Comparison of ENCODE assay signal across 10 cellular contexts in genomic region chr3:178320481-178321352, GRCh38.
DNase-seq lines count a peak whose midpoint lies in the region; ATAC-seq and TF ChIP-seq lines count a peak whose summit lies in the region.
"Had no signal": no experiment of that assay in that cellular context is flagged by ENCODE, and none has a peak within 500 bp of the region (broad histone marks: within the 10 kb centered on the region; RNA-seq: fewer than 3 reads in every experiment).

No MANE protein-coding gene starts in this region.

- CTCF ChIA-PET in Panc1 (lab: Charles Lee): interaction anchor here (0.5 kb wide), 1 partner anchor 406 kb away, joined by 3 read pairs; no protein-coding TSS in a partner anchor

- H3K36me3 ChIP-seq in Panc1 (ENCODE audit: control insufficient read depth, insufficient read depth, low read length): no peaks in the 10 kb centered on the region

- ATAC-seq in Panc1 (peak; percentile 63; the same call in 1 of the 2 replicates), HG03097 (IDR thresholded peaks at IDR 0.05; ENCODE audit: low FRiP score, unreplicated experiment) (no peak)
- no peak for ATAC-seq in naive thymus-derived CD8-positive, alpha-beta T cell
- ATAC-seq: stimulated activated memory B cell treated with anti-CD40 and anti-IgM and Interleukin-4, amounts not matched to agents 10 μg/mL and 1 μg/mL and 100 μg/mL, for 72 hours had no signal

- no peaks in the 10 kb centered on the region for H3K36me3 Mint-ChIP-seq in naive thymus-derived CD8-positive, alpha-beta T cell
- H3K36me3 Mint-ChIP-seq: IgD-negative memory B cell; stimulated activated memory B cell treated with anti-CD40 and anti-IgM and Interleukin-4, amounts not matched to agents 10 μg/mL and 1 μg/mL and 100 μg/mL, for 72 hours had no signal

- no peaks in the 10 kb centered on the region for H3K27me3 ChIP-seq in Panc1 (ENCODE audit: control insufficient read depth, insufficient read depth, low read length)

- DNase-seq in Daoy (ENCODE audit: low read depth) (peak; percentile 17), Panc1 (ENCODE audit: low read depth, low spot score) (no peak), fibroblast of villous mesenchyme (ENCODE audit: low read depth) (peak; percentile 74), pulmonary artery endothelial cell (ENCODE audit: low read depth, low spot score) (peak; percentile 45), occipital lobe (lab: John Stamatoyannopoulos, UW) (no peak)
- no peak for DNase-seq in activated CD4-positive, CD25-positive, alpha-beta regulatory T cell (lab: John Stamatoyannopoulos, UW)
- DNase-seq in naive thymus-derived CD8-positive, alpha-beta T cell: no peak

- H3K27me3 Mint-ChIP-seq in naive thymus-derived CD8-positive, alpha-beta T cell: no peaks in the 10 kb centered on the region
- H3K27me3 Mint-ChIP-seq: IgD-negative memory B cell; stimulated activated memory B cell treated with anti-CD40 and anti-IgM and Interleukin-4, amounts not matched to agents 10 μg/mL and 1 μg/mL and 100 μg/mL, for 72 hours had no signal

- H3K9me3 Mint-ChIP-seq in naive thymus-derived CD8-positive, alpha-beta T cell: no peaks in the 10 kb centered on the region
- H3K9me3 Mint-ChIP-seq: IgD-negative memory B cell; stimulated activated memory B cell treated with anti-CD40 and anti-IgM and Interleukin-4, amounts not matched to agents 10 μg/mL and 1 μg/mL and 100 μg/mL, for 72 hours had no signal

- H3K4me3 ChIP-seq in Panc1 (ENCODE audit: low read depth in 2 of 2, low read length in 2 of 2) (no peak overlapping the region), fibroblast of villous mesenchyme (ENCODE audit: low read depth, low read length) (no peak overlapping the region)

- H3K4me1 ChIP-seq in Panc1 (ENCODE audit: control insufficient read depth, insufficient read depth, low read length): no peaks in the 10 kb centered on the region; the same call in 1 of the 2 replicates

- intact Hi-C loops in Panc1 (cut with micrococcal nuclease; ENCODE audit: unreplicated experiment): loop anchor here (10.0 kb wide), 1 partner anchor 496 kb away; no protein-coding TSS in a partner anchor

- BruUV-seq in Panc1 (replicated peaks; lab: Mats Ljungman, UMichigan): no TSS peak

- no peaks in the 10 kb centered on the region for H3K4me1 Mint-ChIP-seq in naive thymus-derived CD8-positive, alpha-beta T cell
- H3K4me1 Mint-ChIP-seq: IgD-negative memory B cell; stimulated activated memory B cell treated with anti-CD40 and anti-IgM and Interleukin-4, amounts not matched to agents 10 μg/mL and 1 μg/mL and 100 μg/mL, for 72 hours had no signal

- H3K4me3 Mint-ChIP-seq in naive thymus-derived CD8-positive, alpha-beta T cell: no peak overlapping the region
- H3K4me3 Mint-ChIP-seq: IgD-negative memory B cell; stimulated activated memory B cell treated with anti-CD40 and anti-IgM and Interleukin-4, amounts not matched to agents 10 μg/mL and 1 μg/mL and 100 μg/mL, for 72 hours had no signal

- H3K9me3 ChIP-seq in Panc1 (ENCODE audit: control insufficient read depth, insufficient read depth, low read depth, low read length): no peaks in the 10 kb centered on the region

- TF ChIP-seq CTCF in Panc1 (IDR thresholded peaks at IDR 0.05): no peak
- no peak for TF ChIP-seq CTCF in fibroblast of villous mesenchyme (IDR thresholded peaks at IDR 0.05; ENCODE audit: insufficient read depth, low read depth, low read length)

- POLR2A ChIA-PET in Panc1 (lab: Charles Lee): interaction anchor here (0.5 to 0.7 kb wide), 2 partner anchors 10 to 510 kb away, joined by 3 to 6 read pairs; no protein-coding TSS in a partner anchor
- POLR2A ChIA-PET in naive thymus-derived CD8-positive, alpha-beta T cell (lab: Charles Lee): no interaction called here

- no peak overlapping the region for H3K27ac Mint-ChIP-seq in naive thymus-derived CD8-positive, alpha-beta T cell
- H3K27ac Mint-ChIP-seq: IgD-negative memory B cell; stimulated activated memory B cell treated with anti-CD40 and anti-IgM and Interleukin-4, amounts not matched to agents 10 μg/mL and 1 μg/mL and 100 μg/mL, for 72 hours had no signal

- in situ Hi-C loops in Panc1 (cut with HindIII; ENCODE audit: low pct_unique_long_range_greater_than_20kb, low sequenced_read_pairs): no loop called here

- H3K27ac ChIP-seq in Panc1 (ENCODE audit: low read length): peak overlapping the region; percentile 39; the same call in 1 of the 2 replicates

Comparison
In these comparisons a context has a peak if more than half of its experiments do, and no peak if none do; other contexts are left out.
1. DNase-seq: peak in Daoy (single experiment), fibroblast of villous mesenchyme (single experiment) and pulmonary artery endothelial cell (single experiment); none in Panc1 (single experiment), occipital lobe (single experiment), activated CD4-positive, CD25-positive, alpha-beta regulatory T cell (0 of 4) and naive thymus-derived CD8-positive, alpha-beta T cell (0 of 10).